ENCODE assay signal across 8 cellular contexts in genomic region chr1:36369061-36369470, GRCh38. TPM values are rescaled to one million over a fixed set of nuclear protein-coding genes. Genes with fewer than 3 reads are reported as not detected.
DNase-seq lines count a peak whose midpoint lies in the region; ATAC-seq and TF ChIP-seq lines count a peak whose summit lies in the region.

No MANE protein-coding gene starts in this region.

- peaks cover 20% of the 10 kb centered on the region for H3K4me1 ChIP-seq in OCI-LY3 (ENCODE audit: low read length)

- no peak overlapping the region for H2AFZ ChIP-seq in OCI-LY3 (ENCODE audit: low read depth, low read length)

- H3K9me3 Mint-ChIP-seq in Calu3 (ENCODE audit: low read depth, unreplicated experiment): no peaks in the 10 kb centered on the region
- H3K9me3 Mint-ChIP-seq in naive B cell: no peaks in the 10 kb centered on the region

- H3K36me3 Mint-ChIP-seq in Calu3 (ENCODE audit: insufficient read depth, unreplicated experiment) (peaks cover 54% of the 10 kb centered on the region), naive B cell (no peaks in the 10 kb centered on the region)

- intact Hi-C loops in Calu3 (cut with micrococcal nuclease; ENCODE audit: unreplicated experiment): loop anchor here (2.0 kb wide), 2 partner anchors 18 to 26 kb away; no protein-coding TSS in a partner anchor

- H3K27ac Mint-ChIP-seq in Calu3 (ENCODE audit: unreplicated experiment): no peak overlapping the region
- peak overlapping the region in 5 of 6 donors; percentile 32 to 91 (median 78) for H3K27ac Mint-ChIP-seq in naive B cell

- H3K4me3 ChIP-seq in OCI-LY3 (ENCODE audit: low read length): no peak overlapping the region

- no peak overlapping the region for H3K9ac ChIP-seq in OCI-LY3 (ENCODE audit: low read length)

- H3K4me3 Mint-ChIP-seq in Calu3 (ENCODE audit: low read depth, unreplicated experiment) (no peak overlapping the region), naive B cell (peak overlapping the region in 2 of 8 donors; percentile 25 to 89)

- CTCF ChIA-PET in Calu3 (lab: Charles Lee): interaction anchor here (0.9 to 3.1 kb wide), 9 partner anchors 15 to 235 kb away, joined by 3 to 29 read pairs (median 5); partner anchors contain the start of genes EVA1B and SH3D21

- no peak overlapping the region for H3K4me2 ChIP-seq in OCI-LY3 (ENCODE audit: low read length)

- H3K4me1 Mint-ChIP-seq in Calu3 (ENCODE audit: low read depth, unreplicated experiment) (peaks cover 26% of the 10 kb centered on the region), naive B cell (peaks cover 62 to 92% (median 72%) of the 10 kb centered on the region in 3 donors)

- H3K27me3 Mint-ChIP-seq in Calu3 (ENCODE audit: unreplicated experiment) (no peaks in the 10 kb centered on the region), naive B cell (no peaks in the 10 kb centered on the region)

- H3K9me3 ChIP-seq in OCI-LY3 (ENCODE audit: insufficient read depth, low read length): no peaks in the 10 kb centered on the region

- TF ChIP-seq CTCF in Calu3 (IDR thresholded peaks at IDR 0.05; ENCODE audit: unreplicated experiment): peak; percentile 87
- peak; percentile 68 for TF ChIP-seq CTCF in OCI-LY3 (IDR thresholded peaks at IDR 0.05; ENCODE audit: low read depth, low read length)

- no peaks in the 10 kb centered on the region for H3K36me3 ChIP-seq in OCI-LY3 (replicated peaks; ENCODE audit: low read depth, low read length)

- DNase-seq in Calu3 (peak; percentile 87), HuH-7 (ENCODE audit: low spot score) (peak; percentile 87), epidermal melanocyte (ENCODE audit: insufficient read length, low spot score) (peak; percentile 76), naive B cell (peak; percentile 74)
- peak; percentile 85 for DNase-seq in activated CD8-positive, alpha-beta memory T cell treated with anti-CD3 and anti-CD28 coated beads, Interleukin-2, amount 50 U/mL, for 4 hours
- DNase-seq in stimulated activated naive CD4-positive, alpha-beta T cell (lab: John Stamatoyannopoulos, UW): peak; percentile 65 to 88 (median 80)

- no peak overlapping the region for H3K27ac ChIP-seq in OCI-LY3 (ENCODE audit: low read length)

- H3K79me2 ChIP-seq in OCI-LY3 (ENCODE audit: low read length): no peaks in the 10 kb centered on the region

- H4K20me1 ChIP-seq in OCI-LY3 (ENCODE audit: insufficient read depth, low read length): peaks cover 4% of the 10 kb centered on the region; the same call in 1 of the 2 replicates

- H3K27me3 ChIP-seq in OCI-LY3 (ENCODE audit: low read depth, low read length): no peaks in the 10 kb centered on the region

- ATAC-seq in naive B cell (ENCODE audit: low read depth in 2 of 2) (peak; percentile 27 to 39), HG02852 (IDR thresholded peaks at IDR 0.05; ENCODE audit: unreplicated experiment) (no peak)

- no TSS peak for BruUV-seq in Calu3 (replicated peaks; lab: Mats Ljungman, UMichigan)

RNA-seq across cellular contexts. Expression of gene STK40, which starts 16.7 kb away (rescaled TPM):
- 44.5 and 52.1 TPM in 2 replicates for total RNA-seq in Calu3 (2022)
- polyA plus RNA-seq in naive B cell (ENCODE audit: low read depth in 6 of 6): 100 to 1,000 TPM in 1 of 6 donors, 10 to 100 TPM in 5; 62.3 to 105 (median 73.3) TPM

RNA-seq across cellular contexts. Expression of gene LSM10, which starts 28.6 kb away (rescaled TPM):
- 35.2 and 42.7 TPM in 2 replicates for total RNA-seq in Calu3 (2022)
- 100 to 1,000 TPM; 358 to 480 (median 448) TPM for polyA plus RNA-seq in naive B cell (ENCODE audit: low read depth in 6 of 6)

RNA-seq across cellular contexts. Expression of gene EVA1B, which starts 45.6 kb away (rescaled TPM):
- 10.1 and 11.2 TPM in 2 replicates for total RNA-seq in Calu3 (2022)
- polyA plus RNA-seq in naive B cell (ENCODE audit: low read depth in 6 of 6): 1 to 10 TPM in 1 of 6 donors, under 1 TPM in 3, not detected in 2; 0.52 to 1.3 (median 0.74) TPM
